In genomic region chr14:79442776-79443175, GRCh38 we compare ENCODE assay signal across 19 cellular contexts.
"Had no signal": no experiment of that assay in that cellular context is flagged by ENCODE, and none has a peak within 500 bp of the region (broad histone marks: within the 10 kb centered on the region; RNA-seq: fewer than 3 reads in every experiment).

No MANE protein-coding gene starts in this region.

- H3K36me3 ChIP-seq: gastrocnemius medialis, heart right ventricle, neutrophil, stomach had no signal

- H3K4me3 ChIP-seq: dorsolateral prefrontal cortex, gastrocnemius medialis, heart right ventricle, mucosa of descending colon, psoas muscle, skin epidermis, stomach had no signal

- DNase-seq: cortex of kidney; effector CD8-positive, alpha-beta T cell; gastrocnemius medialis; heart right ventricle; hypothalamus; kidney glomerular epithelial cell; mammary epithelial cell; mucosa of descending colon; naive thymus-derived CD8-positive, alpha-beta T cell; psoas muscle; stimulated activated CD4-positive, alpha-beta T cell treated with anti-CD3 and anti-CD28 coated beads, Interleukin-2, amount 100 ng/mL, for 24 hours; stimulated activated CD4-positive, alpha-beta T cell treated with anti-CD3 and anti-CD28 coated beads, Interleukin-4, amount 100 ng/mL, for 4 hours; stimulated activated naive B cell treated with anti-CD40 and anti-IgM and Interleukin-4, amounts not matched to agents 10 μg/mL and 1 μg/mL and 100 μg/mL, for 72 hours; stomach; trophoblast cell had no signal

- ATAC-seq: gastrocnemius medialis; heart right ventricle; mucosa of descending colon; naive thymus-derived CD8-positive, alpha-beta T cell; psoas muscle; sciatic nerve; stimulated activated naive B cell treated with anti-CD40 and anti-IgM and Interleukin-4, amounts not matched to agents 10 μg/mL and 1 μg/mL and 100 μg/mL, for 72 hours had no signal

- H3K9me3 ChIP-seq: gastrocnemius medialis, heart right ventricle, mucosa of descending colon, neutrophil, psoas muscle, stomach had no signal

- H3K27ac ChIP-seq: gastrocnemius medialis, heart right ventricle, neutrophil, psoas muscle, skin epidermis had no signal

- H3K4me1 ChIP-seq: heart right ventricle had no signal

- H3K27me3 ChIP-seq: dorsolateral prefrontal cortex, gastrocnemius medialis, heart right ventricle, neutrophil, stomach had no signal
